Comparison of ENCODE assay signal across 8 cellular contexts in genomic region chr12:19431407-19432308, GRCh38. TPM values are rescaled to one million over a fixed set of nuclear protein-coding genes. Genes with fewer than 3 reads are reported as not detected.
DNase-seq lines count a peak whose midpoint lies in the region; ATAC-seq, FAIRE-seq and TF ChIP-seq lines count a peak whose summit lies in the region.

No MANE protein-coding gene starts in this region.

- CTCF ChIA-PET in A549 (lab: Yijun Ruan, JAX), result no interaction called here

- H3K27me3 Mint-ChIP-seq in activated CD4-positive, alpha-beta T cell treated with anti-CD3 and anti-CD28 coated beads, Interleukin-2, amount 10 ng/mL, durations not matched to agents 24 days and 14 days, result no peaks in the 10 kb centered on the region
- H3K27me3 Mint-ChIP-seq in stimulated activated naive CD8-positive, alpha-beta T cell treated with anti-CD3 and anti-CD28 coated beads, Interleukin-15, amount 100 ng/mL, for 72 hours, result no peaks in the 10 kb centered on the region
- peaks cover 0 to 4% (median 0%) of the 10 kb centered on the region in 3 donors for H3K27me3 Mint-ChIP-seq in CD14-positive monocyte (ENCODE audit: low read depth in 3 of 3)

- intact Hi-C loops in activated CD4-positive, alpha-beta T cell treated with anti-CD3 and anti-CD28 coated beads, Interleukin-2, amount 10 ng/mL, durations not matched to agents 24 days and 14 days (cut with micrococcal nuclease), result loop anchor here (1.0 to 5.0 kb wide), 6 partner anchors 9 to 401 kb away; no protein-coding TSS in a partner anchor
- intact Hi-C loops in CD14-positive monocyte (cut with micrococcal nuclease), result no loop called here

- TF ChIP-seq POLR2A in A549 (IDR thresholded peaks at IDR 0.05; ENCODE audit: low read length), result no peak

- TF ChIP-seq CTCF in A549 (IDR thresholded peaks at IDR 0.05) (no peak), CD14-positive monocyte (IDR thresholded peaks at IDR 0.05) (no peak)

- 73% methylated on average over 5 of the region's 5 CpGs for WGBS in A549 (ENCODE audit: missing lambda C conversion rate)

- POLR2A ChIA-PET in A549 (lab: Yijun Ruan, JAX), result interaction anchor here (0.5 to 1.1 kb wide), 2 partner anchors 8 to 22 kb away, joined by 3 to 4 read pairs; no protein-coding TSS in a partner anchor

- H3K27ac ChIP-seq in A549, result peak overlapping the region; percentile 62 to 74

- ATAC-seq in A549 (peak in 1 of 2 experiments; percentile 64; a peak in 3 of 6 replicates), GM18498 (IDR thresholded peaks at IDR 0.05; ENCODE audit: unreplicated experiment) (peak; percentile 73), HG03280 (IDR thresholded peaks at IDR 0.05; ENCODE audit: unreplicated experiment) (peak; percentile 59)
- ATAC-seq in stimulated activated naive CD8-positive, alpha-beta T cell treated with anti-CD3 and anti-CD28 coated beads, Interleukin-15, amount 100 ng/mL, for 72 hours, result peak; percentile 94

- no peak for FAIRE-seq in A549 (lab: Jason Lieb, UNC)

- H3K27ac Mint-ChIP-seq in activated CD4-positive, alpha-beta T cell treated with anti-CD3 and anti-CD28 coated beads, Interleukin-2, amount 10 ng/mL, durations not matched to agents 24 days and 14 days, result peak overlapping the region; percentile 99
- peak overlapping the region; percentile 98 to 100 for H3K27ac Mint-ChIP-seq in stimulated activated naive CD8-positive, alpha-beta T cell treated with anti-CD3 and anti-CD28 coated beads, Interleukin-15, amount 100 ng/mL, for 72 hours
- H3K27ac Mint-ChIP-seq in CD14-positive monocyte, result no peak overlapping the region

- H3K4me3 ChIP-seq in A549, result no peak overlapping the region

- H3K4me3 Mint-ChIP-seq in activated CD4-positive, alpha-beta T cell treated with anti-CD3 and anti-CD28 coated beads, Interleukin-2, amount 10 ng/mL, durations not matched to agents 24 days and 14 days, result peak overlapping the region; percentile 38
- peak overlapping the region; percentile 11 to 70 for H3K4me3 Mint-ChIP-seq in stimulated activated naive CD8-positive, alpha-beta T cell treated with anti-CD3 and anti-CD28 coated beads, Interleukin-15, amount 100 ng/mL, for 72 hours
- H3K4me3 Mint-ChIP-seq in CD14-positive monocyte, result no peak overlapping the region

- peaks cover 14% of the 10 kb centered on the region; the same call in 2 of the 3 replicates for H3K4me1 ChIP-seq in A549

- peak overlapping the region; percentile 1; the same call in 2 of the 3 replicates for H3K4me2 ChIP-seq in A549

- peaks cover 4% of the 10 kb centered on the region for H3K9me3 Mint-ChIP-seq in activated CD4-positive, alpha-beta T cell treated with anti-CD3 and anti-CD28 coated beads, Interleukin-2, amount 10 ng/mL, durations not matched to agents 24 days and 14 days
- H3K9me3 Mint-ChIP-seq in stimulated activated naive CD8-positive, alpha-beta T cell treated with anti-CD3 and anti-CD28 coated beads, Interleukin-15, amount 100 ng/mL, for 72 hours, result no peaks in the 10 kb centered on the region
- H3K9me3 Mint-ChIP-seq in CD14-positive monocyte, result peaks cover 0 to 5% (median 3%) of the 10 kb centered on the region in 7 donors

- DNase-seq in A549 (ENCODE audit: low read depth in 1 of 2, low spot score in 1 of 2), result peak in 1 of 2 experiments; percentile 41
- peak; percentile 83 for DNase-seq in activated CD4-positive, alpha-beta T cell treated with anti-CD3 and anti-CD28 coated beads, Interleukin-2, amount 10 ng/mL, durations not matched to agents 24 days and 14 days
- peak; percentile 51 for DNase-seq in fibroblast of the conjunctiva (ENCODE audit: low read depth)
- DNase-seq in stimulated activated naive CD8-positive, alpha-beta T cell treated with anti-CD3 and anti-CD28 coated beads, Interleukin-15, amount 100 ng/mL, for 72 hours, result peak; percentile 61 to 80
- no peak for DNase-seq in HuH-7.5 (ENCODE audit: low spot score)
- DNase-seq in CD14-positive monocyte (ENCODE audit: low spot score), result no peak

- no peak for TF ChIP-seq RAD21 in A549 (conservative IDR thresholded peaks at IDR 0.05 in 1 of 2, IDR thresholded peaks at IDR 0.05 in 1 of 2)

- H3K4me1 Mint-ChIP-seq in activated CD4-positive, alpha-beta T cell treated with anti-CD3 and anti-CD28 coated beads, Interleukin-2, amount 10 ng/mL, durations not matched to agents 24 days and 14 days, result peaks cover 39% of the 10 kb centered on the region
- H3K4me1 Mint-ChIP-seq in stimulated activated naive CD8-positive, alpha-beta T cell treated with anti-CD3 and anti-CD28 coated beads, Interleukin-15, amount 100 ng/mL, for 72 hours, result peaks cover 52% of the 10 kb centered on the region
- H3K4me1 Mint-ChIP-seq in CD14-positive monocyte, result peaks cover 5% of the 10 kb centered on the region

- TF ChIP-seq EP300 in A549 (IDR thresholded peaks at IDR 0.05), result no peak

- peaks cover 9% of the 10 kb centered on the region for H3K36me3 Mint-ChIP-seq in activated CD4-positive, alpha-beta T cell treated with anti-CD3 and anti-CD28 coated beads, Interleukin-2, amount 10 ng/mL, durations not matched to agents 24 days and 14 days (ENCODE audit: low read depth)
- H3K36me3 Mint-ChIP-seq in CD14-positive monocyte, result no peaks in the 10 kb centered on the region

- no peaks in the 10 kb centered on the region for H3K9me3 ChIP-seq in A549

TF ChIP-seq in A549, 52 proteins besides CTCF, POLR2A, EP300 and RAD21:
- TF ChIP-seq RCOR1 (IDR thresholded peaks at IDR 0.05; ENCODE audit: low read depth, low read length) (no peak), GATA3 (IDR thresholded peaks at IDR 0.05; ENCODE audit: borderline replicate concordance) (peak; percentile 33; the same call in 1 of the 2 replicates), TP53 (CRISPR knock-in tag; IDR thresholded peaks at IDR 0.05) (0 out of 2 replicates have a peak, but pooled peaks have one; percentile 88)
TF ChIP-seq in A549: peak in this region for 2.

RNA-seq across cellular contexts. Expression of gene AEBP2, which starts 7.6 kb away (rescaled TPM):
- polyA plus RNA-seq in A549 (2011; rRNA removed), result 23.5 and 34.5 TPM in 2 replicates
- 7.8 and 9.9 TPM in 2 replicates for polyA plus RNA-seq in A549 (2012; cell fraction: cytosol; rRNA removed)
- polyA plus RNA-seq in A549 (2012; cell fraction: nucleus; rRNA removed), result 2.6 and 5.3 TPM in 2 replicates
- polyA plus RNA-seq in A549 (2017; fragmentation: RNase III; extraction: RNeasy Plus Mini Kit Qiagen cat#74134 plus additional on column Dnase treatment), result 27.3 to 28.8 TPM (median 28.0 TPM) in 3 replicates
- 21.6 and 22.2 TPM in 2 replicates for polyA minus RNA-seq in A549 (2011; rRNA and poly(A)+ RNA removed)
- 55.5 and 59.2 TPM in 2 replicates for total RNA-seq in activated CD4-positive, alpha-beta T cell treated with anti-CD3 and anti-CD28 coated beads, Interleukin-2, amount 10 ng/mL, durations not matched to agents 24 days and 14 days
- 1 to 10 TPM; 3.0 to 4.4 TPM for polyA plus RNA-seq in CD14-positive monocyte

Comparison
In these comparisons a context has a peak if more than half of its experiments do, and no peak if none do; other contexts are left out.
1. DNase-seq: peak in activated CD4-positive, alpha-beta T cell treated with anti-CD3 and anti-CD28 coated beads, Interleukin-2, amount 10 ng/mL, durations not matched to agents 24 days and 14 days (single experiment), fibroblast of the conjunctiva (single experiment) and stimulated activated naive CD8-positive, alpha-beta T cell treated with anti-CD3 and anti-CD28 coated beads, Interleukin-15, amount 100 ng/mL, for 72 hours (2 of 2); none in HuH-7.5 (single experiment) and CD14-positive monocyte (single experiment).
2. H3K27ac Mint-ChIP-seq: peak in activated CD4-positive, alpha-beta T cell treated with anti-CD3 and anti-CD28 coated beads, Interleukin-2, amount 10 ng/mL, durations not matched to agents 24 days and 14 days (single experiment) and stimulated activated naive CD8-positive, alpha-beta T cell treated with anti-CD3 and anti-CD28 coated beads, Interleukin-15, amount 100 ng/mL, for 72 hours (2 of 2); none in CD14-positive monocyte (0 of 7).
3. H3K4me3 Mint-ChIP-seq: peak in activated CD4-positive, alpha-beta T cell treated with anti-CD3 and anti-CD28 coated beads, Interleukin-2, amount 10 ng/mL, durations not matched to agents 24 days and 14 days (single experiment) and stimulated activated naive CD8-positive, alpha-beta T cell treated with anti-CD3 and anti-CD28 coated beads, Interleukin-15, amount 100 ng/mL, for 72 hours (2 of 2); none in CD14-positive monocyte (0 of 2).